In genomic region chr11:16806791-16807190, GRCh38 we compare ENCODE assay signal across 1 cellular context.
TF ChIP-seq lines count a peak whose summit lies in the region.

No MANE protein-coding gene starts in this region.

TF ChIP-seq in HepG2, 621 proteins besides CTCF, POLR2A, EP300 and RAD21:
- TF ChIP-seq, protein P1, sequence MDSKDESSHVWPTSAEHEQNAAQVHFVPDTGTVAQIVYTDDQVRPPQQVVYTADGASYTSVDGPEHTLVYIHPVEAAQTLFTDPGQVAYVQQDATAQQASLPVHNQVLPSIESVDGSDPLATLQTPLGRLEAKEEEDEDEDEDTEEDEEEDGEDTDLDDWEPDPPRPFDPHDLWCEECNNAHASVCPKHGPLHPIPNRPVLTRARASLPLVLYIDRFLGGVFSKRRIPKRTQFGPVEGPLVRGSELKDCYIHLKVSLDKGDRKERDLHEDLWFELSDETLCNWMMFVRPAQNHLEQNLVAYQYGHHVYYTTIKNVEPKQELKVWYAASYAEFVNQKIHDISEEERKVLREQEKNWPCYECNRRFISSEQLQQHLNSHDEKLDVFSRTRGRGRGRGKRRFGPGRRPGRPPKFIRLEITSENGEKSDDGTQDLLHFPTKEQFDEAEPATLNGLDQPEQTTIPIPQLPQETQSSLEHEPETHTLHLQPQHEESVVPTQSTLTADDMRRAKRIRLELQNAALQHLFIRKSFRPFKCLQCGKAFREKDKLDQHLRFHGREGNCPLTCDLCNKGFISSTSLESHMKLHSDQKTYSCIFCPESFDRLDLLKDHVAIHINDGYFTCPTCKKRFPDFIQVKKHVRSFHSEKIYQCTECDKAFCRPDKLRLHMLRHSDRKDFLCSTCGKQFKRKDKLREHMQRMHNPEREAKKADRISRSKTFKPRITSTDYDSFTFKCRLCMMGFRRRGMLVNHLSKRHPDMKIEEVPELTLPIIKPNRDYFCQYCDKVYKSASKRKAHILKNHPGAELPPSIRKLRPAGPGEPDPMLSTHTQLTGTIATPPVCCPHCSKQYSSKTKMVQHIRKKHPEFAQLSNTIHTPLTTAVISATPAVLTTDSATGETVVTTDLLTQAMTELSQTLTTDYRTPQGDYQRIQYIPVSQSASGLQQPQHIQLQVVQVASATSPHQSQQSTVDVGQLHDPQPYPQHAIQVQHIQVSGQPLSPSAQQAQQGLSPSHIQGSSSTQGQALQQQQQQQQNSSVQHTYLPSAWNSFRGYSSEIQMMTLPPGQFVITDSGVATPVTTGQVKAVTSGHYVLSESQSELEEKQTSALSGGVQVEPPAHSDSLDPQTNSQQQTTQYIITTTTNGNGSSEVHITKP (CRISPR knock-in tag; IDR thresholded peaks at IDR 0.05; ENCODE audit: low read depth), result no peak
- TF ChIP-seq ZNF567 (CRISPR knock-in tag; IDR thresholded peaks at IDR 0.05; ENCODE audit: borderline replicate concordance) (no peak), ZNF768 (CRISPR knock-in tag; IDR thresholded peaks at IDR 0.05) (no peak), ZNF20 (CRISPR knock-in tag; IDR thresholded peaks at IDR 0.05) (no peak), JUN (CRISPR knock-in tag; IDR thresholded peaks at IDR 0.05) (no peak), BATF2 (CRISPR knock-in tag; IDR thresholded peaks at IDR 0.05) (no peak), ZNF225 (CRISPR knock-in tag; IDR thresholded peaks at IDR 0.05) (no peak), ZNF562 (CRISPR knock-in tag; IDR thresholded peaks at IDR 0.05; ENCODE audit: borderline replicate concordance) (no peak), SP5 (CRISPR knock-in tag; IDR thresholded peaks at IDR 0.05; ENCODE audit: borderline replicate concordance, low read depth) (no peak), MEF2D (CRISPR knock-in tag; IDR thresholded peaks at IDR 0.05) (no peak), MTA1 (CRISPR knock-in tag; IDR thresholded peaks at IDR 0.05; ENCODE audit: borderline replicate concordance) (no peak)
- TF ChIP-seq, protein P2, sequence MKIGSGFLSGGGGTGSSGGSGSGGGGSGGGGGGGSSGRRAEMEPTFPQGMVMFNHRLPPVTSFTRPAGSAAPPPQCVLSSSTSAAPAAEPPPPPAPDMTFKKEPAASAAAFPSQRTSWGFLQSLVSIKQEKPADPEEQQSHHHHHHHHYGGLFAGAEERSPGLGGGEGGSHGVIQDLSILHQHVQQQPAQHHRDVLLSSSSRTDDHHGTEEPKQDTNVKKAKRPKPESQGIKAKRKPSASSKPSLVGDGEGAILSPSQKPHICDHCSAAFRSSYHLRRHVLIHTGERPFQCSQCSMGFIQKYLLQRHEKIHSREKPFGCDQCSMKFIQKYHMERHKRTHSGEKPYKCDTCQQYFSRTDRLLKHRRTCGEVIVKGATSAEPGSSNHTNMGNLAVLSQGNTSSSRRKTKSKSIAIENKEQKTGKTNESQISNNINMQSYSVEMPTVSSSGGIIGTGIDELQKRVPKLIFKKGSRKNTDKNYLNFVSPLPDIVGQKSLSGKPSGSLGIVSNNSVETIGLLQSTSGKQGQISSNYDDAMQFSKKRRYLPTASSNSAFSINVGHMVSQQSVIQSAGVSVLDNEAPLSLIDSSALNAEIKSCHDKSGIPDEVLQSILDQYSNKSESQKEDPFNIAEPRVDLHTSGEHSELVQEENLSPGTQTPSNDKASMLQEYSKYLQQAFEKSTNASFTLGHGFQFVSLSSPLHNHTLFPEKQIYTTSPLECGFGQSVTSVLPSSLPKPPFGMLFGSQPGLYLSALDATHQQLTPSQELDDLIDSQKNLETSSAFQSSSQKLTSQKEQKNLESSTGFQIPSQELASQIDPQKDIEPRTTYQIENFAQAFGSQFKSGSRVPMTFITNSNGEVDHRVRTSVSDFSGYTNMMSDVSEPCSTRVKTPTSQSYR (CRISPR knock-in tag; IDR thresholded peaks at IDR 0.05; ENCODE audit: borderline replicate concordance), result no peak
- TF ChIP-seq, protein P3, sequence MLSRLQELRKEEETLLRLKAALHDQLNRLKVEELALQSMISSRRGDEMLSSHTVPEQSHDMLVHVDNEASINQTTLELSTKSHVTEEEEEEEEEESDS (CRISPR knock-in tag; IDR thresholded peaks at IDR 0.05; ENCODE audit: borderline replicate concordance), result no peak
- TF ChIP-seq, protein P4, sequence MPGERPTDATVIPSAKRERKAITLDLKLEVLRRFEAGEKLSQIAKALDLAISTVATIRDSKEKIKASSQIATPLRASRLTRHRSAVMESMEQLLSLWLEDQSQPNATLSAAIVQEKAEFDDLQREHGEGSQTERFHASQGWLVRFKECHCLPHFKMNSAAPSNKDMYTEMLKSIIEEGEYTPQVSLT (CRISPR knock-in tag; IDR thresholded peaks at IDR 0.05; ENCODE audit: borderline replicate concordance, low read depth), result no peak
